In genomic region chr10:132632091-132632561, GRCh38 we compare ENCODE assay signal across 14 cellular contexts.
DNase-seq lines count a peak whose midpoint lies in the region; ATAC-seq and TF ChIP-seq lines count a peak whose summit lies in the region.
"Had no signal": no experiment of that assay in that cellular context is flagged by ENCODE, and none has a peak within 500 bp of the region (broad histone marks: within the 10 kb centered on the region; RNA-seq: fewer than 3 reads in every experiment).

No MANE protein-coding gene starts in this region.

- H3K27me3 Mint-ChIP-seq in WTC11 (ENCODE audit: low read depth): peaks cover 3% of the 10 kb centered on the region; the same call in 1 of the 2 replicates
- H3K27me3 Mint-ChIP-seq in activated CD4-positive, alpha-beta memory T cell treated with anti-CD3 and anti-CD28 coated beads, Interleukin-2, amount 10 ng/mL, durations not matched to agents 7 days and 5 days: peaks cover 2% of the 10 kb centered on the region
- no peaks in the 10 kb centered on the region for H3K27me3 Mint-ChIP-seq in CD8-positive, alpha-beta T cell (ENCODE audit: low read depth)
- no peaks in the 10 kb centered on the region for H3K27me3 Mint-ChIP-seq in activated CD8-positive, alpha-beta T cell treated with anti-CD3 and anti-CD28 coated beads, Interleukin-2, amount 10 ng/mL, durations not matched to agents 7 days and 5 days (ENCODE audit: low read depth)
- H3K27me3 Mint-ChIP-seq: activated naive CD4-positive, alpha-beta T cell treated with anti-CD3 and anti-CD28 coated beads, Interleukin-2, amount 10 ng/mL, durations not matched to agents 7 days and 5 days; naive thymus-derived CD4-positive, alpha-beta T cell had no signal

- H3K9ac ChIP-seq in mucosa of rectum (ENCODE audit: low read depth in 1 of 2, low read length in 2 of 2) (no peak overlapping the region), subcutaneous abdominal adipose tissue (ENCODE audit: low read length in 5 of 5) (peak overlapping the region in 3 of 5 donors; percentile 13 to 71 (median 16))

- H3K9me3 ChIP-seq in mucosa of rectum (ENCODE audit: control insufficient read depth in 2 of 2, low read length in 2 of 2) (no peaks in the 10 kb centered on the region), subcutaneous abdominal adipose tissue (ENCODE audit: control insufficient read depth in 5 of 5, low read length in 5 of 5) (no peaks in the 10 kb centered on the region)
- no peaks in the 10 kb centered on the region for H3K9me3 ChIP-seq in CD8-positive, alpha-beta T cell (ENCODE audit: low read length)

- H3K4me3 ChIP-seq in mucosa of rectum (ENCODE audit: low read length in 2 of 2): no peak overlapping the region
- H3K4me3 ChIP-seq in subcutaneous abdominal adipose tissue (ENCODE audit: low read depth in 1 of 5, low read length in 5 of 5): no peak overlapping the region
- no peak overlapping the region for H3K4me3 ChIP-seq in CD8-positive, alpha-beta T cell (ENCODE audit: low read depth, low read length)

- intact Hi-C loops in CD8-positive, alpha-beta T cell (cut with DNase I, micrococcal nuclease): loop anchor here in 1 of 2 experiments (10.0 kb wide), 1 partner anchor 407 kb away; no protein-coding TSS in a partner anchor

- no peaks in the 10 kb centered on the region; the same call in 1 of the 2 replicates for H3K9me3 Mint-ChIP-seq in WTC11
- no peaks in the 10 kb centered on the region for H3K9me3 Mint-ChIP-seq in activated CD4-positive, alpha-beta memory T cell treated with anti-CD3 and anti-CD28 coated beads, Interleukin-2, amount 10 ng/mL, durations not matched to agents 7 days and 5 days
- H3K9me3 Mint-ChIP-seq in CD8-positive, alpha-beta T cell: no peaks in the 10 kb centered on the region
- no peaks in the 10 kb centered on the region for H3K9me3 Mint-ChIP-seq in activated CD8-positive, alpha-beta T cell treated with anti-CD3 and anti-CD28 coated beads, Interleukin-2, amount 10 ng/mL, durations not matched to agents 7 days and 5 days (ENCODE audit: insufficient read depth)
- H3K9me3 Mint-ChIP-seq: activated naive CD4-positive, alpha-beta T cell treated with anti-CD3 and anti-CD28 coated beads, Interleukin-2, amount 10 ng/mL, durations not matched to agents 7 days and 5 days; naive thymus-derived CD4-positive, alpha-beta T cell had no signal

- no peak overlapping the region for H3K4me3 Mint-ChIP-seq in WTC11
- H3K4me3 Mint-ChIP-seq in activated CD4-positive, alpha-beta memory T cell treated with anti-CD3 and anti-CD28 coated beads, Interleukin-2, amount 10 ng/mL, durations not matched to agents 7 days and 5 days: no peak overlapping the region
- no peak overlapping the region for H3K4me3 Mint-ChIP-seq in CD8-positive, alpha-beta T cell
- H3K4me3 Mint-ChIP-seq in activated CD8-positive, alpha-beta T cell treated with anti-CD3 and anti-CD28 coated beads, Interleukin-2, amount 10 ng/mL, durations not matched to agents 7 days and 5 days: no peak overlapping the region
- H3K4me3 Mint-ChIP-seq: activated naive CD4-positive, alpha-beta T cell treated with anti-CD3 and anti-CD28 coated beads, Interleukin-2, amount 10 ng/mL, durations not matched to agents 7 days and 5 days; immature natural killer cell; naive thymus-derived CD4-positive, alpha-beta T cell had no signal

- CTCF ChIA-PET in WTC11 (lab: Charles Lee): interaction anchor here (1.8 kb wide), 1 partner anchor 168 kb away, joined by 6 read pairs; no protein-coding TSS in a partner anchor
- CTCF ChIA-PET in activated CD4-positive, alpha-beta memory T cell treated with anti-CD3 and anti-CD28 coated beads, Interleukin-2, amount 10 ng/mL, durations not matched to agents 7 days and 5 days (lab: Charles Lee): no interaction called here
- CTCF ChIA-PET in CD8-positive, alpha-beta T cell (lab: Charles Lee): interaction anchor here (1.0 to 7.0 kb wide), 2 partner anchors 32 to 172 kb away, joined by 3 to 51 read pairs; no protein-coding TSS in a partner anchor
- CTCF ChIA-PET in activated CD8-positive, alpha-beta T cell treated with anti-CD3 and anti-CD28 coated beads, Interleukin-2, amount 10 ng/mL, durations not matched to agents 7 days and 5 days (lab: Charles Lee): no interaction called here

- H3K27ac Mint-ChIP-seq in WTC11: no peak overlapping the region
- H3K27ac Mint-ChIP-seq in activated CD4-positive, alpha-beta memory T cell treated with anti-CD3 and anti-CD28 coated beads, Interleukin-2, amount 10 ng/mL, durations not matched to agents 7 days and 5 days: no peak overlapping the region
- H3K27ac Mint-ChIP-seq in CD8-positive, alpha-beta T cell: no peak overlapping the region
- H3K27ac Mint-ChIP-seq in activated CD8-positive, alpha-beta T cell treated with anti-CD3 and anti-CD28 coated beads, Interleukin-2, amount 10 ng/mL, durations not matched to agents 7 days and 5 days: no peak overlapping the region
- H3K27ac Mint-ChIP-seq: activated naive CD4-positive, alpha-beta T cell treated with anti-CD3 and anti-CD28 coated beads, Interleukin-2, amount 10 ng/mL, durations not matched to agents 7 days and 5 days had no signal

- no peaks in the 10 kb centered on the region for H3K36me3 Mint-ChIP-seq in WTC11
- no peaks in the 10 kb centered on the region for H3K36me3 Mint-ChIP-seq in activated CD4-positive, alpha-beta memory T cell treated with anti-CD3 and anti-CD28 coated beads, Interleukin-2, amount 10 ng/mL, durations not matched to agents 7 days and 5 days (ENCODE audit: low read depth)
- no peaks in the 10 kb centered on the region for H3K36me3 Mint-ChIP-seq in CD8-positive, alpha-beta T cell
- no peaks in the 10 kb centered on the region for H3K36me3 Mint-ChIP-seq in activated CD8-positive, alpha-beta T cell treated with anti-CD3 and anti-CD28 coated beads, Interleukin-2, amount 10 ng/mL, durations not matched to agents 7 days and 5 days (ENCODE audit: low read depth)
- H3K36me3 Mint-ChIP-seq: activated naive CD4-positive, alpha-beta T cell treated with anti-CD3 and anti-CD28 coated beads, Interleukin-2, amount 10 ng/mL, durations not matched to agents 7 days and 5 days; naive thymus-derived CD4-positive, alpha-beta T cell had no signal

- H3K27ac ChIP-seq in mucosa of rectum (ENCODE audit: low read depth in 2 of 2, low read length in 2 of 2) (peak overlapping the region; percentile 50 to 69), subcutaneous abdominal adipose tissue (ENCODE audit: low read depth, low read length) (no peak overlapping the region)
- no peak overlapping the region for H3K27ac ChIP-seq in CD8-positive, alpha-beta T cell (ENCODE audit: low read depth, low read length)

- TF ChIP-seq CTCF in WTC11 (IDR thresholded peaks at IDR 0.05): no peak
- no peak for TF ChIP-seq CTCF in CD8-positive, alpha-beta T cell (IDR thresholded peaks at IDR 0.05)

- peaks cover 11% of the 10 kb centered on the region for H3K4me1 Mint-ChIP-seq in WTC11
- H3K4me1 Mint-ChIP-seq in activated CD4-positive, alpha-beta memory T cell treated with anti-CD3 and anti-CD28 coated beads, Interleukin-2, amount 10 ng/mL, durations not matched to agents 7 days and 5 days: peaks cover 7% of the 10 kb centered on the region
- peaks cover 42% of the 10 kb centered on the region for H3K4me1 Mint-ChIP-seq in CD8-positive, alpha-beta T cell (ENCODE audit: low read depth)
- H3K4me1 Mint-ChIP-seq in activated CD8-positive, alpha-beta T cell treated with anti-CD3 and anti-CD28 coated beads, Interleukin-2, amount 10 ng/mL, durations not matched to agents 7 days and 5 days (ENCODE audit: low read depth): peaks cover 19% of the 10 kb centered on the region

- no peak for ATAC-seq in WTC11
- no peak for ATAC-seq in CD8-positive, alpha-beta T cell
- ATAC-seq in GM18873 (IDR thresholded peaks at IDR 0.05; ENCODE audit: low FRiP score, unreplicated experiment): no peak
- ATAC-seq in activated CD8-positive, alpha-beta T cell treated with anti-CD3 and anti-CD28 coated beads, Interleukin-2, amount 10 ng/mL, durations not matched to agents 7 days and 5 days: no peak
- ATAC-seq: naive thymus-derived CD4-positive, alpha-beta T cell had no signal

- DNase-seq in WTC11 (ENCODE audit: low spot score) (peak; percentile 6), globus pallidus (ENCODE audit: low spot score) (peak; percentile 65)
- no peak for DNase-seq in activated CD4-positive, alpha-beta memory T cell treated with anti-CD3 and anti-CD28 coated beads, Interleukin-2, amount 10 ng/mL, durations not matched to agents 7 days and 5 days
- DNase-seq in CD8-positive, alpha-beta T cell: no peak
- DNase-seq in activated CD8-positive, alpha-beta T cell treated with anti-CD3 and anti-CD28 coated beads, Interleukin-2, amount 10 ng/mL, durations not matched to agents 7 days and 5 days: no peak
- DNase-seq: activated naive CD4-positive, alpha-beta T cell treated with anti-CD3 and anti-CD28 coated beads, Interleukin-2, amount 10 ng/mL, durations not matched to agents 7 days and 5 days; DMS53; immature natural killer cell; NCI-H1092 treated with DMSO at 0.1 percent for 48 hours; T-helper 9 cell had no signal

- POLR2A ChIA-PET in WTC11 (lab: Charles Lee): no interaction called here
- POLR2A ChIA-PET in activated CD4-positive, alpha-beta memory T cell treated with anti-CD3 and anti-CD28 coated beads, Interleukin-2, amount 10 ng/mL, durations not matched to agents 7 days and 5 days (lab: Charles Lee): no interaction called here
- POLR2A ChIA-PET in CD8-positive, alpha-beta T cell (lab: Charles Lee): interaction anchor here (0.7 kb wide), 1 partner anchor 10 kb away, joined by 3 read pairs; no protein-coding TSS in a partner anchor
- POLR2A ChIA-PET in activated CD8-positive, alpha-beta T cell treated with anti-CD3 and anti-CD28 coated beads, Interleukin-2, amount 10 ng/mL, durations not matched to agents 7 days and 5 days (lab: Charles Lee): no interaction called here

- peaks cover 10 to 19% of the 10 kb centered on the region in 2 donors for H3K4me1 ChIP-seq in mucosa of rectum (ENCODE audit: control insufficient read depth in 2 of 2, insufficient read depth in 2 of 2, low read length in 2 of 2)
- H3K4me1 ChIP-seq in subcutaneous abdominal adipose tissue (ENCODE audit: control insufficient read depth in 5 of 5, insufficient read depth in 5 of 5, low read length in 5 of 5): peaks cover 12 to 46% (median 30%) of the 10 kb centered on the region in 5 donors
- H3K4me1 ChIP-seq in CD8-positive, alpha-beta T cell (ENCODE audit: insufficient read depth, low read length): no peaks in the 10 kb centered on the region

- H3K36me3 ChIP-seq in mucosa of rectum (ENCODE audit: control insufficient read depth in 2 of 2, insufficient read depth in 2 of 2, low read length in 2 of 2): no peaks in the 10 kb centered on the region
- H3K36me3 ChIP-seq in subcutaneous abdominal adipose tissue (ENCODE audit: control insufficient read depth in 5 of 5, insufficient read depth in 5 of 5, low read length in 5 of 5): no peaks in the 10 kb centered on the region
- no peaks in the 10 kb centered on the region for H3K36me3 ChIP-seq in CD8-positive, alpha-beta T cell (ENCODE audit: insufficient read depth, low read length)

- H3K27me3 ChIP-seq in mucosa of rectum (ENCODE audit: control insufficient read depth in 2 of 2, insufficient read depth in 2 of 2, low read length in 2 of 2) (no peaks in the 10 kb centered on the region), subcutaneous abdominal adipose tissue (ENCODE audit: control insufficient read depth in 5 of 5, insufficient read depth in 4 of 5, low read length in 5 of 5) (no peaks in the 10 kb centered on the region)
- H3K27me3 ChIP-seq in CD8-positive, alpha-beta T cell (ENCODE audit: insufficient read depth, low read length): no peaks in the 10 kb centered on the region

Comparison
In these comparisons a context has a peak if more than half of its experiments do, and no peak if none do; other contexts are left out.
1. DNase-seq: peak in WTC11 (single experiment) and globus pallidus (single experiment); none in activated CD4-positive, alpha-beta memory T cell treated with anti-CD3 and anti-CD28 coated beads, Interleukin-2, amount 10 ng/mL, durations not matched to agents 7 days and 5 days (single experiment), CD8-positive, alpha-beta T cell (0 of 7) and activated CD8-positive, alpha-beta T cell treated with anti-CD3 and anti-CD28 coated beads, Interleukin-2, amount 10 ng/mL, durations not matched to agents 7 days and 5 days (single experiment).
2. H3K27ac ChIP-seq: peak in mucosa of rectum (2 of 2); none in subcutaneous abdominal adipose tissue (single experiment) and CD8-positive, alpha-beta T cell (single experiment).
3. H3K9ac ChIP-seq: peak in subcutaneous abdominal adipose tissue (3 of 5); none in mucosa of rectum (0 of 2).
4. CTCF ChIA-PET loops: an anchor here in WTC11 (1.8 kb wide) and CD8-positive, alpha-beta T cell (1.0 to 7.0 kb wide); none called in activated CD4-positive, alpha-beta memory T cell treated with anti-CD3 and anti-CD28 coated beads, Interleukin-2, amount 10 ng/mL, durations not matched to agents 7 days and 5 days and activated CD8-positive, alpha-beta T cell treated with anti-CD3 and anti-CD28 coated beads, Interleukin-2, amount 10 ng/mL, durations not matched to agents 7 days and 5 days.